Comparison of ENCODE assay signal across 33 cellular contexts in genomic region chr6:148110925-148111324, GRCh38.
"Had no signal": no experiment of that assay in that cellular context is flagged by ENCODE, and none has a peak within 500 bp of the region (broad histone marks: within the 10 kb centered on the region; RNA-seq: fewer than 3 reads in every experiment).

No MANE protein-coding gene starts in this region.

- FAIRE-seq: astrocyte, bronchial epithelial cell, colon had no signal

- H3K4me1 ChIP-seq: adrenal gland, ascending aorta, body of pancreas, breast epithelium had no signal

- H3K27ac ChIP-seq: adrenal gland, ascending aorta, body of pancreas, brain microvascular endothelial cell, breast epithelium, cardiac muscle cell had no signal

- H3K9me3 ChIP-seq: adrenal gland, ascending aorta, body of pancreas, breast epithelium had no signal

- DNase-seq: activated effector memory CD4-positive, alpha-beta T cell treated with anti-CD3 and anti-CD28 coated beads, Interleukin-2, amount 50 U/mL, for 16 hours; activated effector memory CD4-positive, alpha-beta T cell treated with Interleukin-2 at 50 U/mL for 16 hours; activated gamma-delta T cell; activated gamma-delta T cell treated with Interleukin-2 at 50 U/mL for 16 hours; activated naive CD4-positive, alpha-beta T cell; activated naive CD4-positive, alpha-beta T cell treated with anti-CD3 and anti-CD28 coated beads for 36 hours; activated naive CD4-positive, alpha-beta T cell treated with anti-CD3 and anti-CD28 coated beads, Interleukin-2, amount 10 ng/mL, durations not matched to agents 7 days and 5 days; activated naive CD4-positive, alpha-beta T cell treated with anti-CD3 and anti-CD28 coated beads, Interleukin-2, amount 50 U/mL, for 16 hours; activated naive CD4-positive, alpha-beta T cell treated with Interleukin-2 at 50 U/mL for 16 hours; activated naive CD8-positive, alpha-beta T cell treated with anti-CD3 and anti-CD28 coated beads for 36 hours; activated naive CD8-positive, alpha-beta T cell treated with anti-CD3 and anti-CD28 coated beads, Interleukin-2, amount 10 ng/mL, durations not matched to agents 7 days and 5 days; activated naive CD8-positive, alpha-beta T cell treated with anti-CD3 and anti-CD28 coated beads, Interleukin-2, amount 50 U/mL, for 24 hours; activated T-cell treated with anti-CD3 and anti-CD28 coated beads, Interleukin-2, amount 50 U/mL, for 4 hours; activated T-cell treated with anti-CD3 and anti-CD28 coated beads, Interleukin-2, amount 50 U/mL, for 48 hours; activated T-cell treated with anti-CD3 and anti-CD28 coated beads, Interleukin-2, amount 50 U/mL, for 72 hours; adrenal gland; amniotic stem cell; amygdala; anterior cingulate cortex; aorta; body of pancreas; brain microvascular endothelial cell; caudate nucleus; central memory CD4-positive, alpha-beta T cell; cerebellar nuclear complex had no signal

- H3K36me3 ChIP-seq: adrenal gland, ascending aorta, brain microvascular endothelial cell, breast epithelium, cardiac muscle cell had no signal

- H3K27me3 ChIP-seq: adrenal gland, ascending aorta, body of pancreas, brain microvascular endothelial cell, breast epithelium, cardiac muscle cell had no signal

- H3K4me3 ChIP-seq: adrenal gland, ascending aorta, body of pancreas, breast epithelium, cardiac muscle cell had no signal

- ATAC-seq: activated naive CD4-positive, alpha-beta T cell treated with anti-CD3 and anti-CD28 coated beads, Interleukin-2, amount 50 U/mL, for 72 hours; activated naive CD8-positive, alpha-beta T cell treated with anti-CD3 and anti-CD28 coated beads, Interleukin-2, amount 50 U/mL, for 24 hours; activated T-cell treated with anti-CD3 and anti-CD28 coated beads, Interleukin-2, amount 50 U/mL, for 4 hours; activated T-cell treated with anti-CD3 and anti-CD28 coated beads, Interleukin-2, amount 50 U/mL, for 72 hours; activated T-helper 17 cell treated with anti-CD3 and anti-CD28 coated beads, Interleukin-2, amount 50 U/mL, for 72 hours; body of pancreas had no signal
